In the genomic region with DNA sequence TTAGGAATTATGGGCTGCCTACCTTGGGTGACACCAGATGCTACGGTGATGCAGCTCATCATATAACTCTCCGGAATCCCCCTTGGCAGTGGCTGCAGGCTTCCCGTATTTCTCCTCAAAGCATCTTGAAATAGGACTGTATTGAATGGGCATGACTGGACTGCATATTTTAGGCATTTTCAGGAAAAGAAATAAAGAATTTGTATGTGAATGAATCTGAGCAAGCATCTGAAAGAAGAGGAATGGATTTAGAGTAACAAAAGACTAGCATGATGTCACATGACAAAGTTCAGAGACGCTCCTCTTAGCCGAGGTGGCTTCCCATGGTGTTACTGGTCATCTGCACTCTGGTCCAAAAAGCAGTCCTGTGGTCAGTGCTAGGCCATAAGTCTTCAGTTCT, we compare ENCODE assay signal across 32 cellular contexts.
"Had no signal": no experiment of that assay in that cellular context is flagged by ENCODE, and none has a peak within 500 bp of the region (broad histone marks: within the 10 kb centered on the region; RNA-seq: fewer than 3 reads in every experiment).

No MANE protein-coding gene starts in this region.

- H3K27me3 ChIP-seq: MG63, Peyer's patch, SJSA1 had no signal

- H3K9ac ChIP-seq: SK-N-SH had no signal

- H3K4me3 Mint-ChIP-seq: activated CD4-positive, alpha-beta T cell treated with anti-CD3 and anti-CD28 coated beads for 36 hours; activated CD4-positive, alpha-beta T cell treated with anti-CD3 and anti-CD28 coated beads, Interleukin-2, amount 10 ng/mL, durations not matched to agents 7 days and 5 days; activated CD8-positive, alpha-beta T cell treated with anti-CD3 and anti-CD28 coated beads, Interleukin-2, amount 10 ng/mL, durations not matched to agents 7 days and 5 days; activated naive CD4-positive, alpha-beta T cell treated with anti-CD3 and anti-CD28 coated beads, Interleukin-2, amount 10 ng/mL, durations not matched to agents 7 days and 5 days; activated naive CD8-positive, alpha-beta T cell; activated naive CD8-positive, alpha-beta T cell treated with anti-CD3 and anti-CD28 coated beads, Interleukin-2, amount 50 U/mL, for 24 hours; brain; T-helper 1 cell treated with Interleukin-12 subunit alpha and Interleukin-12 subunit beta and Interleukin-4 antibody, amounts not matched to agents 30 μg/mL and 1 μg/mL, for 36 hours; T-helper 2 cell treated with Interferon-gamma antibody and Interleukin-4, amounts not matched to agents 5 μg/mL and 100 μg/mL, for 36 hours had no signal

- H3K27ac Mint-ChIP-seq: activated CD4-positive, alpha-beta T cell treated with anti-CD3 and anti-CD28 coated beads for 36 hours; activated CD4-positive, alpha-beta T cell treated with anti-CD3 and anti-CD28 coated beads, Interleukin-2, amount 10 ng/mL, durations not matched to agents 7 days and 5 days; activated CD8-positive, alpha-beta T cell treated with anti-CD3 and anti-CD28 coated beads, Interleukin-2, amount 10 ng/mL, durations not matched to agents 7 days and 5 days; activated naive CD4-positive, alpha-beta T cell treated with anti-CD3 and anti-CD28 coated beads, Interleukin-2, amount 10 ng/mL, durations not matched to agents 7 days and 5 days; activated naive CD8-positive, alpha-beta T cell; activated naive CD8-positive, alpha-beta T cell treated with anti-CD3 and anti-CD28 coated beads, Interleukin-2, amount 50 U/mL, for 24 hours; brain; T-helper 1 cell treated with Interleukin-12 subunit alpha and Interleukin-12 subunit beta and Interleukin-4 antibody, amounts not matched to agents 30 μg/mL and 1 μg/mL, for 36 hours; T-helper 2 cell treated with Interferon-gamma antibody and Interleukin-4, amounts not matched to agents 5 μg/mL and 100 μg/mL, for 36 hours had no signal

- H3K4me3 ChIP-seq: MG63, Peyer's patch, SJSA1 had no signal

- H3K36me3 ChIP-seq: MG63, Peyer's patch, SJSA1 had no signal

- H3K9me3 ChIP-seq: MG63, Peyer's patch, SJSA1, SK-N-SH had no signal

- ATAC-seq: activated CD4-positive, alpha-beta T cell treated with anti-CD3 and anti-CD28 coated beads for 36 hours; activated CD8-positive, alpha-beta T cell treated with anti-CD3 and anti-CD28 coated beads, Interleukin-2, amount 10 ng/mL, durations not matched to agents 7 days and 5 days; PC-3 had no signal

- DNase-seq: activated CD4-positive, alpha-beta T cell treated with anti-CD3 and anti-CD28 coated beads for 36 hours; activated CD4-positive, alpha-beta T cell treated with anti-CD3 and anti-CD28 coated beads, Interleukin-2, amount 10 ng/mL, durations not matched to agents 7 days and 5 days; activated CD4-positive, alpha-beta T cell treated with anti-CD3 and anti-CD28 coated beads, Interleukin-2, amount 50 U/mL, for 48 hours; activated CD8-positive, alpha-beta T cell treated with anti-CD3 and anti-CD28 coated beads, Interleukin-2, amount 10 ng/mL, durations not matched to agents 7 days and 5 days; activated effector memory CD4-positive, alpha-beta T cell treated with Interleukin-2 at 50 U/mL for 16 hours; activated naive CD4-positive, alpha-beta T cell treated with anti-CD3 and anti-CD28 coated beads, Interleukin-2, amount 10 ng/mL, durations not matched to agents 7 days and 5 days; activated naive CD8-positive, alpha-beta T cell treated with anti-CD3 and anti-CD28 coated beads, Interleukin-2, amount 50 U/mL, for 24 hours; activated T-cell treated with anti-CD3 and anti-CD28 coated beads for 4 hours; activated T-cell treated with anti-CD3 and anti-CD28 coated beads, Interleukin-2, amount 50 U/mL, for 48 hours; anterior cingulate cortex; caudate nucleus; cerebellar nuclear complex; MG63; NCI-H1048; NCI-H1436; NCI-H1694; NCI-H1930; NCI-H2081 treated with DMSO at 0.1 percent for 48 hours; NCI-H345; NCI-H524 treated with DMSO at 0.1 percent for 48 hours; NK-92 treated with Interleukin-12 subunit alpha and Interleukin-12 subunit beta, amount 100 ng/mL, for 24 hours; PC-3; Peyer's patch; RPMI8226; SHP77 treated with DMSO at 0.1 percent for 48 hours; SK-N-SH had no signal

- H3K36me3 Mint-ChIP-seq: brain had no signal

- H3K27me3 Mint-ChIP-seq: activated CD4-positive, alpha-beta T cell treated with anti-CD3 and anti-CD28 coated beads for 36 hours; activated CD4-positive, alpha-beta T cell treated with anti-CD3 and anti-CD28 coated beads, Interleukin-2, amount 10 ng/mL, durations not matched to agents 7 days and 5 days; activated naive CD4-positive, alpha-beta T cell treated with anti-CD3 and anti-CD28 coated beads, Interleukin-2, amount 10 ng/mL, durations not matched to agents 7 days and 5 days; activated naive CD8-positive, alpha-beta T cell; activated naive CD8-positive, alpha-beta T cell treated with anti-CD3 and anti-CD28 coated beads, Interleukin-2, amount 50 U/mL, for 24 hours; brain had no signal

- H3K4me2 ChIP-seq: SK-N-SH had no signal

- H3K4me1 Mint-ChIP-seq: activated CD4-positive, alpha-beta T cell treated with anti-CD3 and anti-CD28 coated beads, Interleukin-2, amount 10 ng/mL, durations not matched to agents 7 days and 5 days; activated naive CD4-positive, alpha-beta T cell treated with anti-CD3 and anti-CD28 coated beads, Interleukin-2, amount 10 ng/mL, durations not matched to agents 7 days and 5 days had no signal

- H3K27ac ChIP-seq: Peyer's patch, SJSA1 had no signal

- H3K9me3 Mint-ChIP-seq: activated CD4-positive, alpha-beta T cell treated with anti-CD3 and anti-CD28 coated beads, Interleukin-2, amount 10 ng/mL, durations not matched to agents 7 days and 5 days; activated naive CD4-positive, alpha-beta T cell treated with anti-CD3 and anti-CD28 coated beads, Interleukin-2, amount 10 ng/mL, durations not matched to agents 7 days and 5 days; activated naive CD8-positive, alpha-beta T cell treated with anti-CD3 and anti-CD28 coated beads, Interleukin-2, amount 50 U/mL, for 24 hours; T-helper 1 cell treated with Interleukin-12 subunit alpha and Interleukin-12 subunit beta and Interleukin-4 antibody, amounts not matched to agents 30 μg/mL and 1 μg/mL, for 36 hours; T-helper 2 cell treated with Interferon-gamma antibody and Interleukin-4, amounts not matched to agents 5 μg/mL and 100 μg/mL, for 36 hours had no signal

- H3K4me1 ChIP-seq: Peyer's patch, SJSA1 had no signal

- FAIRE-seq: bronchial epithelial cell had no signal
